ENCODE assay signal across 36 cellular contexts in the genomic region with DNA sequence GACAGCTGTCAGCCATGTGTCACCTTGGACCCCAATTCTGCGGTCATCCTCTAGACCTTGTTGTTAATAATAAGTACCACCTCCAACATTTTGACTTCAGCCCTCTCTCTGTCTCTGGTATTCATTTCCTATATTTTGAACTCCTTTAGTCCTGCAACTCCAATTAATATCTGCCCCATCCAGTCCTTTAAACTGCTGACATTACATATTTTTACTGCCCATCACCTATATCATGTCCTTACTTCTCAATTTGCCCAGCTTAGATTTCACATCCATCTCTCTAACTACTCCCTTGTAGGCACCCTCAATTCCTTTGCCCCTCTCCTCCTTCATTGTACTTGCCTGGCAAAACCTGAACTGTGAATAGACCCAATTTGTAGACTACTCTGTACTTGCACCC.
"Had no signal": no experiment of that assay in that cellular context is flagged by ENCODE, and none has a peak within 500 bp of the region (broad histone marks: within the 10 kb centered on the region; RNA-seq: fewer than 3 reads in every experiment).

No MANE protein-coding gene starts in this region.

- H3K4me3 Mint-ChIP-seq: activated B cell treated with CpG ODN at 0.5 μM for 24 hours; activated CD4-positive, alpha-beta memory T cell treated with anti-CD3 and anti-CD28 coated beads for 36 hours; activated CD8-positive, alpha-beta T cell treated with anti-CD3 and anti-CD28 coated beads for 36 hours; activated naive CD4-positive, alpha-beta T cell treated with anti-CD3 and anti-CD28 coated beads for 36 hours; activated naive CD8-positive, alpha-beta T cell treated with anti-CD3 and anti-CD28 coated beads for 36 hours; activated T-cell treated with anti-CD3 and anti-CD28 coated beads, Interleukin-2, amount 50 U/mL, for 4 hours; activated T-cell treated with anti-CD3 and anti-CD28 coated beads, Interleukin-2, amount 50 U/mL, for 72 hours; activated T-helper 1 cell treated with anti-CD3 and anti-CD28 coated beads, Interleukin-12 subunit alpha, Interleukin-12 subunit beta, Interleukin-2, Interleukin-4 antibody, amounts not matched to agents 30 ng/mL and 10 ng/mL and 1 ng/mL, durations not matched to agents 14 hours and 24 hours and 36 hours; activated T-helper 17 cell treated with anti-CD3 and anti-CD28 coated beads, Interleukin-2, amount 50 U/mL, for 72 hours; T-helper 1 cell treated with Interleukin-12 subunit alpha and Interleukin-12 subunit beta and Interleukin-4 antibody, amounts not matched to agents 30 μg/mL and 1 μg/mL, for 36 hours; T-helper 2 cell treated with Interferon-gamma antibody and Interleukin-4, amounts not matched to agents 5 μg/mL and 100 μg/mL, for 36 hours had no signal

- FAIRE-seq: astrocyte, colon, TTC549 had no signal

- H3K27ac Mint-ChIP-seq: activated B cell treated with CpG ODN at 0.5 μM for 24 hours; activated CD4-positive, alpha-beta memory T cell treated with anti-CD3 and anti-CD28 coated beads for 36 hours; activated CD8-positive, alpha-beta T cell treated with anti-CD3 and anti-CD28 coated beads for 36 hours; activated naive CD4-positive, alpha-beta T cell treated with anti-CD3 and anti-CD28 coated beads for 36 hours; activated naive CD4-positive, alpha-beta T cell treated with anti-CD3 and anti-CD28 coated beads, Interleukin-2, amount 50 U/mL, for 72 hours; activated naive CD8-positive, alpha-beta T cell treated with anti-CD3 and anti-CD28 coated beads for 36 hours; activated T-cell treated with anti-CD3 and anti-CD28 coated beads, Interleukin-2, amount 50 U/mL, for 72 hours; activated T-helper 1 cell treated with anti-CD3 and anti-CD28 coated beads, Interleukin-12 subunit alpha, Interleukin-12 subunit beta, Interleukin-2, Interleukin-4 antibody, amounts not matched to agents 30 ng/mL and 10 ng/mL and 1 ng/mL, durations not matched to agents 14 hours and 24 hours and 36 hours; activated T-helper 17 cell treated with anti-CD3 and anti-CD28 coated beads, Interleukin-2, amount 50 U/mL, for 72 hours; T-helper 1 cell treated with Interleukin-12 subunit alpha and Interleukin-12 subunit beta and Interleukin-4 antibody, amounts not matched to agents 30 μg/mL and 1 μg/mL, for 36 hours; T-helper 2 cell treated with Interferon-gamma antibody and Interleukin-4, amounts not matched to agents 5 μg/mL and 100 μg/mL, for 36 hours had no signal

- H3K4me3 ChIP-seq: adrenal gland, body of pancreas, breast epithelium had no signal

- DNase-seq: activated B cell treated with CpG ODN at 0.5 μM for 24 hours; activated CD4-positive, alpha-beta memory T cell treated with anti-CD3 and anti-CD28 coated beads for 36 hours; activated CD4-positive, alpha-beta T cell treated with anti-CD3 and anti-CD28 coated beads for 4 hours; activated CD4-positive, alpha-beta T cell treated with anti-CD3 and anti-CD28 coated beads, Interleukin-2, amount 50 U/mL, for 1 hour; activated CD4-positive, alpha-beta T cell treated with anti-CD3 and anti-CD28 coated beads, Interleukin-2, amount 50 U/mL, for 4 hours; activated CD4-positive, CD25-positive, alpha-beta regulatory T cell treated with anti-CD3 and anti-CD28 coated beads, Interleukin-2, amount 50 U/mL, for 72 hours; activated CD8-positive, alpha-beta memory T cell treated with anti-CD3 and anti-CD28 coated beads, Interleukin-2, amount 50 U/mL, for 4 hours; activated CD8-positive, alpha-beta T cell treated with anti-CD3 and anti-CD28 coated beads for 36 hours; activated effector memory CD4-positive, alpha-beta T cell treated with anti-CD3 and anti-CD28 coated beads, Interleukin-2, amount 50 U/mL, for 16 hours; activated gamma-delta T cell treated with Interleukin-2 at 50 U/mL for 16 hours; activated naive CD4-positive, alpha-beta T cell; activated naive CD4-positive, alpha-beta T cell treated with anti-CD3 and anti-CD28 coated beads for 36 hours; activated naive CD4-positive, alpha-beta T cell treated with anti-CD3 and anti-CD28 coated beads, Interleukin-2, amount 50 U/mL, for 16 hours; activated naive CD8-positive, alpha-beta T cell treated with anti-CD3 and anti-CD28 coated beads for 36 hours; activated T-cell treated with anti-CD3 and anti-CD28 coated beads for 4 hours; activated T-cell treated with anti-CD3 and anti-CD28 coated beads, Interleukin-2, amount 50 U/mL, for 1 hour; activated T-cell treated with anti-CD3 and anti-CD28 coated beads, Interleukin-2, amount 50 U/mL, for 4 hours; activated T-cell treated with anti-CD3 and anti-CD28 coated beads, Interleukin-2, amount 50 U/mL, for 72 hours; adrenal gland; amniotic stem cell; aorta; body of pancreas; brain microvascular endothelial cell; central memory CD4-positive, alpha-beta T cell; T-helper 2 cell; T-helper 9 cell had no signal

- H3K27ac ChIP-seq: adrenal gland, body of pancreas, brain microvascular endothelial cell, breast epithelium, VCaP had no signal

- H3K9me3 Mint-ChIP-seq: activated B cell treated with CpG ODN at 0.5 μM for 24 hours; activated CD4-positive, alpha-beta memory T cell treated with anti-CD3 and anti-CD28 coated beads for 36 hours; activated CD8-positive, alpha-beta T cell treated with anti-CD3 and anti-CD28 coated beads for 36 hours; activated naive CD4-positive, alpha-beta T cell treated with anti-CD3 and anti-CD28 coated beads for 36 hours; activated naive CD4-positive, alpha-beta T cell treated with anti-CD3 and anti-CD28 coated beads, Interleukin-2, amount 50 U/mL, for 72 hours; activated naive CD8-positive, alpha-beta T cell treated with anti-CD3 and anti-CD28 coated beads for 36 hours; activated T-cell treated with anti-CD3 and anti-CD28 coated beads, Interleukin-2, amount 50 U/mL, for 4 hours; activated T-cell treated with anti-CD3 and anti-CD28 coated beads, Interleukin-2, amount 50 U/mL, for 72 hours; activated T-helper 1 cell treated with anti-CD3 and anti-CD28 coated beads, Interleukin-12 subunit alpha, Interleukin-12 subunit beta, Interleukin-2, Interleukin-4 antibody, amounts not matched to agents 30 ng/mL and 10 ng/mL and 1 ng/mL, durations not matched to agents 14 hours and 24 hours and 36 hours; activated T-helper 17 cell treated with anti-CD3 and anti-CD28 coated beads, Interleukin-2, amount 50 U/mL, for 72 hours; T-helper 1 cell treated with Interleukin-12 subunit alpha and Interleukin-12 subunit beta and Interleukin-4 antibody, amounts not matched to agents 30 μg/mL and 1 μg/mL, for 36 hours; T-helper 2 cell treated with Interferon-gamma antibody and Interleukin-4, amounts not matched to agents 5 μg/mL and 100 μg/mL, for 36 hours had no signal

- H3K27me3 ChIP-seq: adrenal gland, body of pancreas had no signal

- H3K9me3 ChIP-seq: adrenal gland, body of pancreas, breast epithelium had no signal

- H3K36me3 Mint-ChIP-seq: activated CD4-positive, alpha-beta memory T cell treated with anti-CD3 and anti-CD28 coated beads for 36 hours; activated naive CD4-positive, alpha-beta T cell treated with anti-CD3 and anti-CD28 coated beads, Interleukin-2, amount 50 U/mL, for 72 hours; activated naive CD8-positive, alpha-beta T cell treated with anti-CD3 and anti-CD28 coated beads for 36 hours had no signal

- H3K4me1 Mint-ChIP-seq: activated B cell treated with CpG ODN at 0.5 μM for 24 hours; activated naive CD8-positive, alpha-beta T cell treated with anti-CD3 and anti-CD28 coated beads for 36 hours; activated T-helper 17 cell treated with anti-CD3 and anti-CD28 coated beads, Interleukin-2, amount 50 U/mL, for 72 hours had no signal

- H3K36me3 ChIP-seq: adrenal gland, brain microvascular endothelial cell, breast epithelium had no signal

- H3K4me1 ChIP-seq: adrenal gland, body of pancreas, breast epithelium had no signal

- ATAC-seq: activated CD8-positive, alpha-beta T cell treated with anti-CD3 and anti-CD28 coated beads for 36 hours; activated naive CD4-positive, alpha-beta T cell treated with anti-CD3 and anti-CD28 coated beads, Interleukin-2, amount 50 U/mL, for 72 hours; activated T-cell treated with anti-CD3 and anti-CD28 coated beads, Interleukin-2, amount 50 U/mL, for 4 hours; activated T-cell treated with anti-CD3 and anti-CD28 coated beads, Interleukin-2, amount 50 U/mL, for 72 hours; activated T-helper 17 cell treated with anti-CD3 and anti-CD28 coated beads, Interleukin-2, amount 50 U/mL, for 72 hours; body of pancreas had no signal
